ENCODE assay signal across 30 cellular contexts in the genomic region with DNA sequence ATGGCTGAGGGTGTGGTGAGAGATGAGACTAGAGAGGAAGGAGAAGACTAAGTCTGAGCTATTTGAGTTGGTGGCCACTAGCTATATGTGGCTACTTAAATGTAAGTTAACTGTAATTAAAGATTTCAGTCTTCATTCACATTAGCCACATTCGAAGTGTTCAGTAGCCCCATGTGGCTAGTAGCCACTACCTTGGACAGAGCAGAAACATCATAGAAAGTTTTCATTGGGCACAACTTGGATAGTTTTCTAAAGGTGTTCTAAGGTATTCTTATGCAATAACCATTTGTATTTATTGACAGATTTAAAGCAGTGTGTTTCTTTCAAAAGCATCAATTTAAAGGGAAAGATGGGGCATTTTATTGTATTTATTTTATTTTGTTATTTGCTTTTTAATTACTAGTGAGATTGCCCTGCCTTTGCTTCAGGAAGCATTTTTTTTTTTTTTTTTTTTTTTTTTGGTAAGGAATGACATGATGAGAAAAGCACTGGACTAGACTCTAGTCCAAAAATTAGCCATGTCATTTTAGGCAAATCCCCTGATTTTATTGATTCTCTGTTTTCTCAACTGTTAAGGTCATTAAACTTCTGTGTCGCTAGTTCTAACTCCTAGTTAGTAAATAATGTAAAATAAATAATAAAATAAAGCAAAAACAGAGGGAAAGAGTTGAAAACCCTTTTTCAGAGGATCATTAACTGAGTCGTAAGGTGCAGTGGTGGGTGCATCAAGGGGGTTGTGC.
"Had no signal": no experiment of that assay in that cellular context is flagged by ENCODE, and none has a peak within 500 bp of the region (broad histone marks: within the 10 kb centered on the region; RNA-seq: fewer than 3 reads in every experiment).

No MANE protein-coding gene starts in this region.

- DNase-seq: natural killer cell; occipital lobe; ovary; psoas muscle; right cardiac atrium; spleen; stimulated activated CD4-positive, alpha-beta T cell treated with anti-CD3 and anti-CD28 coated beads, Interleukin-12 subunit alpha, Interleukin-12 subunit beta, amount 100 ng/mL, for 4 hours; stimulated activated CD4-positive, alpha-beta T cell treated with anti-CD3 and anti-CD28 coated beads, Interleukin-1b, Interleukin-23, amount 100 ng/mL, for 48 hours; stimulated activated CD4-positive, alpha-beta T cell treated with anti-CD3 and anti-CD28 coated beads, Interleukin-4, amount 100 ng/mL, for 1 hour; stimulated activated CD4-positive, alpha-beta T cell treated with anti-CD3 and anti-CD28 coated beads, Interleukin-4, amount 100 ng/mL, for 4 hours; stimulated activated CD8-positive, alpha-beta memory T cell treated with anti-CD3 and anti-CD28 coated beads, Interleukin-4, amount 100 ng/mL, for 48 hours; stimulated activated naive CD4-positive, alpha-beta T cell; stimulated activated naive CD8-positive, alpha-beta T cell treated with anti-CD3 and anti-CD28 coated beads, Interleukin-15, amount 100 ng/mL, for 72 hours; stimulated activated naive CD8-positive, alpha-beta T cell treated with anti-CD3 and anti-CD28 coated beads, Interleukin-15, Interleukin-2, amounts not matched to agents 100 U/mL and 50 U/mL, for 24 hours; substantia nigra; testis; tibial artery; transverse colon; upper lobe of right lung; uterus had no signal

- H3K36me3 Mint-ChIP-seq: natural killer cell; neural progenitor cell; stimulated activated memory B cell treated with anti-CD40 and anti-IgM and Interleukin-4, amounts not matched to agents 10 μg/mL and 1 μg/mL and 100 μg/mL, for 72 hours; type B pancreatic cell had no signal

- H3K9me3 Mint-ChIP-seq: nephron, neural progenitor cell, type B pancreatic cell had no signal

- H3K27ac Mint-ChIP-seq: natural killer cell; nephron; neural progenitor cell; progenitor cell of endocrine pancreas; stimulated activated memory B cell treated with anti-CD40 and anti-IgM and Interleukin-4, amounts not matched to agents 10 μg/mL and 1 μg/mL and 100 μg/mL, for 72 hours; stimulated activated naive CD8-positive, alpha-beta T cell treated with anti-CD3 and anti-CD28 coated beads, Interleukin-15, amount 100 ng/mL, for 72 hours; type B pancreatic cell had no signal

- H3K4me1 Mint-ChIP-seq: natural killer cell; nephron; neural progenitor cell; stimulated activated memory B cell treated with anti-CD40 and anti-IgM and Interleukin-4, amounts not matched to agents 10 μg/mL and 1 μg/mL and 100 μg/mL, for 72 hours; stimulated activated naive CD8-positive, alpha-beta T cell treated with anti-CD3 and anti-CD28 coated beads, Interleukin-15, amount 100 ng/mL, for 72 hours had no signal

- H3K4me3 Mint-ChIP-seq: natural killer cell; nephron; neural progenitor cell; stimulated activated memory B cell treated with anti-CD40 and anti-IgM and Interleukin-4, amounts not matched to agents 10 μg/mL and 1 μg/mL and 100 μg/mL, for 72 hours; stimulated activated naive CD8-positive, alpha-beta T cell treated with anti-CD3 and anti-CD28 coated beads, Interleukin-15, amount 100 ng/mL, for 72 hours; type B pancreatic cell had no signal

- H3K4me1 ChIP-seq: neural progenitor cell, parathyroid adenoma, psoas muscle, spleen, suprapubic skin, testis, tibial artery, transverse colon, upper lobe of right lung, uterus had no signal

- ATAC-seq: natural killer cell; psoas muscle; right cardiac atrium; sciatic nerve; stimulated activated memory B cell treated with anti-CD40 and anti-IgM and Interleukin-4, amounts not matched to agents 10 μg/mL and 1 μg/mL and 100 μg/mL, for 72 hours; stimulated activated naive CD8-positive, alpha-beta T cell treated with anti-CD3 and anti-CD28 coated beads, Interleukin-15, amount 100 ng/mL, for 72 hours; stimulated activated naive CD8-positive, alpha-beta T cell treated with anti-CD3 and anti-CD28 coated beads, Interleukin-15, Interleukin-2, amounts not matched to agents 100 U/mL and 50 U/mL, for 24 hours; upper lobe of right lung had no signal

- H3K27me3 Mint-ChIP-seq: progenitor cell of endocrine pancreas; stimulated activated memory B cell treated with anti-CD40 and anti-IgM and Interleukin-4, amounts not matched to agents 10 μg/mL and 1 μg/mL and 100 μg/mL, for 72 hours; stimulated activated naive CD8-positive, alpha-beta T cell treated with anti-CD3 and anti-CD28 coated beads, Interleukin-15, amount 100 ng/mL, for 72 hours; type B pancreatic cell had no signal

- H3K9me3 ChIP-seq: ovary, psoas muscle, spleen, suprapubic skin, testis, tibial artery, transverse colon, upper lobe of right lung, uterus had no signal

- H3K27ac ChIP-seq: neural progenitor cell, ovary, parathyroid adenoma, psoas muscle, skin epidermis, spleen, suprapubic skin, testis, tibial artery, transverse colon, upper lobe of right lung, uterus had no signal

- H3K36me3 ChIP-seq: neural progenitor cell, ovary, spleen, suprapubic skin, tibial artery, transverse colon, upper lobe of right lung, uterus had no signal

- H3K4me3 ChIP-seq: neural progenitor cell, ovary, psoas muscle, skin epidermis, smooth muscle cell, spleen, suprapubic skin, testis, tibial artery, transverse colon, upper lobe of right lung, uterus had no signal
